Comparison of ENCODE assay signal across 25 cellular contexts in genomic region chr5:73230264-73231244, GRCh38. TPM values are rescaled to one million over a fixed set of nuclear protein-coding genes. Genes with fewer than 3 reads are reported as not detected.
DNase-seq lines count a peak whose midpoint lies in the region; ATAC-seq, FAIRE-seq and TF ChIP-seq lines count a peak whose summit lies in the region.
"Had no signal": no experiment of that assay in that cellular context is flagged by ENCODE, and none has a peak within 500 bp of the region (broad histone marks: within the 10 kb centered on the region; RNA-seq: fewer than 3 reads in every experiment).

No MANE protein-coding gene starts in this region.

- no peak overlapping the region for H2BK120ac ChIP-seq in mesendoderm (ENCODE audit: low read depth, low read length)

- TF ChIP-seq CTCF in mammary epithelial cell (conservative IDR thresholded peaks at IDR 0.05 in 1 of 2, IDR thresholded peaks at IDR 0.05 in 1 of 2; ENCODE audit: extremely low read depth in 1 of 2, insufficient read depth in 1 of 2, low read depth in 1 of 2, low read length in 2 of 2) (no peak), MCF 10A (IDR thresholded peaks at IDR 0.05; ENCODE audit: unreplicated experiment) (no peak), esophagus muscularis mucosa (IDR thresholded peaks at IDR 0.05) (no peak), type B pancreatic cell (conservative IDR thresholded peaks at IDR 0.05) (no peak)

- in situ Hi-C loops in mammary epithelial cell (cut with MboI; ENCODE audit: low sequenced_read_pairs in 2 of 2): no loop called here

- no peak overlapping the region for H2AK5ac ChIP-seq in mesendoderm (ENCODE audit: low read length)

- no peak overlapping the region for H4K8ac ChIP-seq in mesendoderm (ENCODE audit: low read depth, low read length)

- no peaks in the 10 kb centered on the region for H4K20me1 ChIP-seq in mammary epithelial cell (ENCODE audit: insufficient read depth, low read length)

- 56% methylated on average over 27 of the region's 58 CpGs for WGBS in mammary epithelial cell (ENCODE audit: low coverage, missing lambda C conversion rate)
- 61% methylated on average over 27 of the region's 58 CpGs for WGBS in esophagus muscularis mucosa
- no CpG with 5 or more reads among the region's 58 CpGs for WGBS in mesendoderm (ENCODE audit: extremely low coverage, insufficient coverage, low lambda C conversion rate)

- H3K4me1 ChIP-seq in mammary epithelial cell (ENCODE audit: insufficient read depth, low read length): peaks cover 18% of the 10 kb centered on the region
- peaks cover 18 to 26% (median 24%) of the 10 kb centered on the region in 4 donors for H3K4me1 ChIP-seq in esophagus muscularis mucosa
- H3K4me1 ChIP-seq in mesendoderm (ENCODE audit: control insufficient read depth, low read depth, low read length): peaks cover 6% of the 10 kb centered on the region

- H3K4me2 ChIP-seq in mammary epithelial cell (ENCODE audit: insufficient read depth, low read depth, low read length): no peak overlapping the region
- H3K4me2 ChIP-seq in mesendoderm (ENCODE audit: low read length): peak overlapping the region; percentile 30

- dilution Hi-C loops in mammary epithelial cell (cut with HindIII; ENCODE audit: low sequenced_read_pairs): loop anchor here (10.0 kb wide), 1 partner anchor 64 kb away; no protein-coding TSS in a partner anchor

- no peak overlapping the region for H3K23ac ChIP-seq in mesendoderm (ENCODE audit: low read length)

- H3K9me3 Mint-ChIP-seq in MCF 10A (ENCODE audit: unreplicated experiment): no peaks in the 10 kb centered on the region
- H3K9me3 Mint-ChIP-seq in type B pancreatic cell: no peaks in the 10 kb centered on the region
- H3K9me3 Mint-ChIP-seq: activated naive CD8-positive, alpha-beta T cell treated with anti-CD3 and anti-CD28 coated beads, Interleukin-2, amount 10 ng/mL, durations not matched to agents 7 days and 5 days; neural crest cell; T-helper 1 cell treated with Interleukin-12 subunit alpha and Interleukin-12 subunit beta and Interleukin-4 antibody, amounts not matched to agents 30 μg/mL and 1 μg/mL, for 36 hours had no signal

- H3K27me3 Mint-ChIP-seq in MCF 10A (ENCODE audit: insufficient read depth, unreplicated experiment): no peaks in the 10 kb centered on the region
- H3K27me3 Mint-ChIP-seq in type B pancreatic cell: peaks cover 86% of the 10 kb centered on the region

- H3K4me1 Mint-ChIP-seq in MCF 10A (ENCODE audit: insufficient read depth, unreplicated experiment): peaks cover 10% of the 10 kb centered on the region
- H3K4me1 Mint-ChIP-seq in type B pancreatic cell (ENCODE audit: unreplicated experiment): peaks cover 9% of the 10 kb centered on the region

- CTCF ChIA-PET in mammary epithelial cell (lab: Charles Lee; ENCODE audit: low non-redundant PET) (no interaction called here), MCF 10A (lab: Yijun Ruan, JAX) (interaction anchor here (0.6 to 4.1 kb wide), 2 partner anchors 13 to 218 kb away, joined by 3 to 27 read pairs; partner anchors contain the start of gene FOXD1)

- H3K36me3 Mint-ChIP-seq in MCF 10A (ENCODE audit: insufficient read depth, unreplicated experiment) (no peaks in the 10 kb centered on the region), type B pancreatic cell (no peaks in the 10 kb centered on the region)
- H3K36me3 Mint-ChIP-seq: activated naive CD8-positive, alpha-beta T cell treated with anti-CD3 and anti-CD28 coated beads, Interleukin-2, amount 10 ng/mL, durations not matched to agents 7 days and 5 days; brain; immature natural killer cell had no signal

- BruUV-seq in mammary epithelial cell (replicated peaks; lab: Mats Ljungman, UMichigan) (no TSS peak), MCF 10A (replicated peaks; lab: Mats Ljungman, UMichigan) (no TSS peak)

- TF ChIP-seq EP300 in esophagus muscularis mucosa (IDR thresholded peaks at IDR 0.05): no peak

- H3K18ac ChIP-seq in mesendoderm (ENCODE audit: low read length): no peak overlapping the region

- H2BK15ac ChIP-seq in mesendoderm (replicated peaks; ENCODE audit: low read depth): no peak overlapping the region

- TF ChIP-seq POLR2A in esophagus muscularis mucosa (IDR thresholded peaks at IDR 0.05; ENCODE audit: low read depth) (no peak), H54 (IDR thresholded peaks at IDR 0.05; ENCODE audit: low read depth, low read length) (no peak)

- H3K4me3 ChIP-seq in mammary epithelial cell (replicated peaks in 1 of 3; ENCODE audit: insufficient read depth in 1 of 3, low read depth in 2 of 3, low read length in 3 of 3): no peak overlapping the region
- H3K4me3 ChIP-seq in esophagus muscularis mucosa: no peak overlapping the region
- no peak overlapping the region for H3K4me3 ChIP-seq in mesendoderm (ENCODE audit: low read length)
- H3K4me3 ChIP-seq: SJSA1, stomach, upper lobe of right lung had no signal

- H3K27ac ChIP-seq in mammary epithelial cell (ENCODE audit: insufficient read depth, low read depth, low read length): no peak overlapping the region
- no peak overlapping the region for H3K27ac ChIP-seq in esophagus muscularis mucosa (replicated peaks in 1 of 4)
- no peak overlapping the region for H3K27ac ChIP-seq in mesendoderm (ENCODE audit: low read depth, low read length)
- H3K27ac ChIP-seq: SJSA1, stomach, upper lobe of right lung had no signal

- no peaks in the 10 kb centered on the region for H3K79me1 ChIP-seq in mesendoderm (ENCODE audit: low read length)

- ATAC-seq in GM21786 (IDR thresholded peaks at IDR 0.05; ENCODE audit: unreplicated experiment): no peak
- ATAC-seq: upper lobe of right lung had no signal

- H3K4ac ChIP-seq in mesendoderm (ENCODE audit: low read depth, low read length): no peak overlapping the region

- H4K5ac ChIP-seq in mesendoderm (ENCODE audit: low read length): no peak overlapping the region

- no peak overlapping the region for H2BK5ac ChIP-seq in mesendoderm (ENCODE audit: low read length)

- H3K9me3 ChIP-seq in mammary epithelial cell (replicated peaks; ENCODE audit: insufficient read depth, low read length) (no peaks in the 10 kb centered on the region), esophagus muscularis mucosa (no peaks in the 10 kb centered on the region)
- H3K9me3 ChIP-seq: SJSA1, stomach, upper lobe of right lung had no signal

- FAIRE-seq in H54 (lab: Jason Lieb, UNC): no peak
- FAIRE-seq: RCC 7860 had no signal

- DNase-seq in mammary epithelial cell (no peak), MCF 10A (ENCODE audit: unreplicated experiment) (no peak), esophagus muscularis mucosa (ENCODE audit: extremely low spot score) (peak; percentile 74), mesendoderm (peak; percentile 51), type B pancreatic cell (ENCODE audit: extremely low spot score, unreplicated experiment) (no peak), H54 (ENCODE audit: insufficient read length, low spot score) (no peak)
- DNase-seq in activated CD4-positive, alpha-beta T cell treated with anti-CD3 and anti-CD28 coated beads for 1 hour: no peak
- DNase-seq: 8988T; activated CD4-positive, alpha-beta T cell treated with anti-CD3 and anti-CD28 coated beads, Interleukin-2, amount 50 U/mL, for 48 hours; activated CD8-positive, alpha-beta memory T cell treated with anti-CD3 and anti-CD28 coated beads, Interleukin-2, amount 50 U/mL, for 48 hours; activated naive CD8-positive, alpha-beta T cell treated with anti-CD3 and anti-CD28 coated beads, Interleukin-2, amount 10 ng/mL, durations not matched to agents 7 days and 5 days; immature natural killer cell; NCI-H2171 treated with DMSO at 0.1 percent for 48 hours; NCI-H524 treated with DMSO at 0.1 percent for 48 hours; stomach; upper lobe of right lung had no signal

- H3K27me3 ChIP-seq in mammary epithelial cell (ENCODE audit: insufficient read depth, low read length) (no peaks in the 10 kb centered on the region), esophagus muscularis mucosa (peaks cover 0 to 71% (median 12%) of the 10 kb centered on the region in 4 donors), mesendoderm (ENCODE audit: insufficient read depth, low read length, poor library complexity) (peaks cover 48% of the 10 kb centered on the region)
- H3K27me3 ChIP-seq: SJSA1 had no signal

- H3K9ac ChIP-seq in mammary epithelial cell (ENCODE audit: insufficient read depth, low read length) (no peak overlapping the region), mesendoderm (ENCODE audit: low read length) (peak overlapping the region; percentile 40)

- peak overlapping the region; percentile 81 for H2AFZ ChIP-seq in mammary epithelial cell (ENCODE audit: low read depth, low read length)

- H3K4me3 Mint-ChIP-seq in MCF 10A (ENCODE audit: unreplicated experiment): no peak overlapping the region
- peak overlapping the region; percentile 54 for H3K4me3 Mint-ChIP-seq in type B pancreatic cell
- H3K4me3 Mint-ChIP-seq: activated naive CD8-positive, alpha-beta T cell treated with anti-CD3 and anti-CD28 coated beads, Interleukin-2, amount 10 ng/mL, durations not matched to agents 7 days and 5 days; T-helper 1 cell treated with Interleukin-12 subunit alpha and Interleukin-12 subunit beta and Interleukin-4 antibody, amounts not matched to agents 30 μg/mL and 1 μg/mL, for 36 hours had no signal

- H3K56ac ChIP-seq in mesendoderm (ENCODE audit: low read length): peak overlapping the region; percentile 11

- no peaks in the 10 kb centered on the region for H3K36me3 ChIP-seq in mammary epithelial cell (ENCODE audit: insufficient read depth, low read length)
- no peaks in the 10 kb centered on the region for H3K36me3 ChIP-seq in esophagus muscularis mucosa
- no peaks in the 10 kb centered on the region for H3K36me3 ChIP-seq in mesendoderm (ENCODE audit: control insufficient read depth, insufficient read depth, low read length)
- H3K36me3 ChIP-seq: SJSA1, stomach, upper lobe of right lung had no signal

- POLR2A ChIA-PET in MCF 10A (lab: Yijun Ruan, JAX): interaction anchor here (0.6 to 2.1 kb wide), 3 partner anchors 12 to 214 kb away, joined by 3 to 6 read pairs (median 3); no protein-coding TSS in a partner anchor

- no peaks in the 10 kb centered on the region for H3K79me2 ChIP-seq in mammary epithelial cell (ENCODE audit: insufficient read depth, low read length)
- H3K79me2 ChIP-seq in mesendoderm (ENCODE audit: control insufficient read depth, insufficient read depth, low read length): no peaks in the 10 kb centered on the region

- intact Hi-C loops in mammary epithelial cell (cut with micrococcal nuclease): no loop called here
- intact Hi-C loops in MCF 10A (cut with micrococcal nuclease): no loop called here
- intact Hi-C loops in esophagus muscularis mucosa (cut with DNase I): no loop called here

- H3K27ac Mint-ChIP-seq in MCF 10A (ENCODE audit: low read depth, unreplicated experiment) (no peak overlapping the region), type B pancreatic cell (peak overlapping the region; percentile 81)
- H3K27ac Mint-ChIP-seq: activated naive CD8-positive, alpha-beta T cell treated with anti-CD3 and anti-CD28 coated beads, Interleukin-2, amount 10 ng/mL, durations not matched to agents 7 days and 5 days; brain; immature natural killer cell; T-helper 1 cell treated with Interleukin-12 subunit alpha and Interleukin-12 subunit beta and Interleukin-4 antibody, amounts not matched to agents 30 μg/mL and 1 μg/mL, for 36 hours had no signal

RNA-seq across cellular contexts. Expression of gene TMEM174, which starts 57.6 kb away (rescaled TPM):
- total RNA-seq in mammary epithelial cell: not detected
- polyA plus RNA-seq in mammary epithelial cell: not detected
- not detected for polyA minus RNA-seq in mammary epithelial cell
- not detected in 2 replicates for total RNA-seq in MCF 10A (2022)
- not detected for total RNA-seq in esophagus muscularis mucosa
- 0.01 TPM for polyA plus RNA-seq in mesendoderm (2013, experiment 1 of 2)
- polyA plus RNA-seq in mesendoderm (2013, experiment 2 of 2): not detected
- total RNA-seq in type B pancreatic cell (ENCODE audit: low replicate concordance): not detected in 2 replicates
- total RNA-seq: activated naive CD8-positive, alpha-beta T cell treated with anti-CD3 and anti-CD28 coated beads, Interleukin-2, amount 10 ng/mL, durations not matched to agents 7 days and 5 days; fibroblast of lung; liver; mucosa of gallbladder; neural crest cell; SJSA1; stomach; upper lobe of right lung had no signal
- polyA plus RNA-seq: fibroblast of lung, immature natural killer cell, liver, stomach had no signal

Comparison
In these comparisons a context has a peak if more than half of its experiments do, and no peak if none do; other contexts are left out.
1. DNase-seq: peak in esophagus muscularis mucosa (single experiment) and mesendoderm (single experiment); none in mammary epithelial cell (single experiment), MCF 10A (single experiment), type B pancreatic cell (single experiment), activated CD4-positive, alpha-beta T cell treated with anti-CD3 and anti-CD28 coated beads for 1 hour (single experiment) and H54 (single experiment).